ENCODE assay signal across 1 cellular context in the genomic region with DNA sequence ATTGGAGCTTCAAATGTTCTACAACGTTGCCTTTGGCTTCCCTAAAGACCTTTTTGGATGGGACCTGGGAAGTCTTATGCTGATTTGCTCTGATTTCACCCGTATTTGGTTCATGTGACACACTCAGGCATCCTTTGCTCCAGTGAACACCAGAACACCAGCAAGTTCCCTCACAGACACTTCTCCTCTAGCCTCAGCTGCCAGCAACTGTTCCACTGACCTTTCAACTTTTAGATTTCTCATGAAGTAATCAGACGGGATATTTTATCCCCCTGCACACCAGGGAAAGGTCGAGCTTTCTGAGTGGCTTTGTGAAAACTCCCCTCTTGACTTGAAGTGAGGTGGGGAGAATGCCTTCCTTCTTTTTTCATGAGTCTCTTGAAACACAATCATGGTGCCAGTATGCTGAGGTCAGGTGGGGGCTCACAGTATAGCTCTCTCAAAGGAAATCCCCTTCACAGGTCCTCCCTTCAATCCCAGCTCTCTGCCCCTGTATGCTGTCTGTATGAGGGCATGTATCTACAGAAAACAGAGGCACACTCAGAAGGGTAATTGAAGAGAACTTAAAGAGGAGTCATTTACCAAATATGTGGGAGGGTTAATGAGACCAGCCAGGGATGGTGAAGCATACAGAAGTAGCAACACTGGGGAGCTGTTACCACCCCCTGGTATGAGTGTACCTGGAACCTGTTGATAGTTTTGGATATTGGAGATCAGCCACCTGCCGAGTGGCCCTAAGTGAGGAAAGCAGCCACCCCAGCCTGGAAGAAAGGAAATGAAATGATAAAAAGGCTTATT.
TF ChIP-seq lines count a peak whose summit lies in the region.

No MANE protein-coding gene starts in this region.

TF ChIP-seq in WTC11, 78 proteins besides CTCF, POLR2A, EP300 and RAD21 (continued from another document):
- TF ChIP-seq, protein P1, sequence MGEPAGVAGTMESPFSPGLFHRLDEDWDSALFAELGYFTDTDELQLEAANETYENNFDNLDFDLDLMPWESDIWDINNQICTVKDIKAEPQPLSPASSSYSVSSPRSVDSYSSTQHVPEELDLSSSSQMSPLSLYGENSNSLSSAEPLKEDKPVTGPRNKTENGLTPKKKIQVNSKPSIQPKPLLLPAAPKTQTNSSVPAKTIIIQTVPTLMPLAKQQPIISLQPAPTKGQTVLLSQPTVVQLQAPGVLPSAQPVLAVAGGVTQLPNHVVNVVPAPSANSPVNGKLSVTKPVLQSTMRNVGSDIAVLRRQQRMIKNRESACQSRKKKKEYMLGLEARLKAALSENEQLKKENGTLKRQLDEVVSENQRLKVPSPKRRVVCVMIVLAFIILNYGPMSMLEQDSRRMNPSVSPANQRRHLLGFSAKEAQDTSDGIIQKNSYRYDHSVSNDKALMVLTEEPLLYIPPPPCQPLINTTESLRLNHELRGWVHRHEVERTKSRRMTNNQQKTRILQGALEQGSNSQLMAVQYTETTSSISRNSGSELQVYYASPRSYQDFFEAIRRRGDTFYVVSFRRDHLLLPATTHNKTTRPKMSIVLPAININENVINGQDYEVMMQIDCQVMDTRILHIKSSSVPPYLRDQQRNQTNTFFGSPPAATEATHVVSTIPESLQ (CRISPR knock-in tag; IDR thresholded peaks at IDR 0.05), result no peak
- TF ChIP-seq TEAD4 (CRISPR knock-in tag; IDR thresholded peaks at IDR 0.05) (no peak), ZNF263 (CRISPR knock-in tag; IDR thresholded peaks at IDR 0.05; ENCODE audit: low read depth) (no peak), CREB1 (CRISPR knock-in tag; IDR thresholded peaks at IDR 0.05) (no peak), SMAD4 (CRISPR knock-in tag; IDR thresholded peaks at IDR 0.05) (no peak), ZNF138 (CRISPR knock-in tag; conservative IDR thresholded peaks at IDR 0.05) (no peak), ZNF416 (CRISPR knock-in tag; IDR thresholded peaks at IDR 0.05) (no peak)
- TF ChIP-seq, protein P2, sequence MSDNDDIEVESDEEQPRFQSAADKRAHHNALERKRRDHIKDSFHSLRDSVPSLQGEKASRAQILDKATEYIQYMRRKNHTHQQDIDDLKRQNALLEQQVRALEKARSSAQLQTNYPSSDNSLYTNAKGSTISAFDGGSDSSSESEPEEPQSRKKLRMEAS (CRISPR knock-in tag; IDR thresholded peaks at IDR 0.05), result no peak
- TF ChIP-seq, protein P3, sequence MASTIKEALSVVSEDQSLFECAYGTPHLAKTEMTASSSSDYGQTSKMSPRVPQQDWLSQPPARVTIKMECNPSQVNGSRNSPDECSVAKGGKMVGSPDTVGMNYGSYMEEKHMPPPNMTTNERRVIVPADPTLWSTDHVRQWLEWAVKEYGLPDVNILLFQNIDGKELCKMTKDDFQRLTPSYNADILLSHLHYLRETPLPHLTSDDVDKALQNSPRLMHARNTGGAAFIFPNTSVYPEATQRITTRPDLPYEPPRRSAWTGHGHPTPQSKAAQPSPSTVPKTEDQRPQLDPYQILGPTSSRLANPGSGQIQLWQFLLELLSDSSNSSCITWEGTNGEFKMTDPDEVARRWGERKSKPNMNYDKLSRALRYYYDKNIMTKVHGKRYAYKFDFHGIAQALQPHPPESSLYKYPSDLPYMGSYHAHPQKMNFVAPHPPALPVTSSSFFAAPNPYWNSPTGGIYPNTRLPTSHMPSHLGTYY (CRISPR knock-in tag; IDR thresholded peaks at IDR 0.05), result no peak
- TF ChIP-seq, protein P4, sequence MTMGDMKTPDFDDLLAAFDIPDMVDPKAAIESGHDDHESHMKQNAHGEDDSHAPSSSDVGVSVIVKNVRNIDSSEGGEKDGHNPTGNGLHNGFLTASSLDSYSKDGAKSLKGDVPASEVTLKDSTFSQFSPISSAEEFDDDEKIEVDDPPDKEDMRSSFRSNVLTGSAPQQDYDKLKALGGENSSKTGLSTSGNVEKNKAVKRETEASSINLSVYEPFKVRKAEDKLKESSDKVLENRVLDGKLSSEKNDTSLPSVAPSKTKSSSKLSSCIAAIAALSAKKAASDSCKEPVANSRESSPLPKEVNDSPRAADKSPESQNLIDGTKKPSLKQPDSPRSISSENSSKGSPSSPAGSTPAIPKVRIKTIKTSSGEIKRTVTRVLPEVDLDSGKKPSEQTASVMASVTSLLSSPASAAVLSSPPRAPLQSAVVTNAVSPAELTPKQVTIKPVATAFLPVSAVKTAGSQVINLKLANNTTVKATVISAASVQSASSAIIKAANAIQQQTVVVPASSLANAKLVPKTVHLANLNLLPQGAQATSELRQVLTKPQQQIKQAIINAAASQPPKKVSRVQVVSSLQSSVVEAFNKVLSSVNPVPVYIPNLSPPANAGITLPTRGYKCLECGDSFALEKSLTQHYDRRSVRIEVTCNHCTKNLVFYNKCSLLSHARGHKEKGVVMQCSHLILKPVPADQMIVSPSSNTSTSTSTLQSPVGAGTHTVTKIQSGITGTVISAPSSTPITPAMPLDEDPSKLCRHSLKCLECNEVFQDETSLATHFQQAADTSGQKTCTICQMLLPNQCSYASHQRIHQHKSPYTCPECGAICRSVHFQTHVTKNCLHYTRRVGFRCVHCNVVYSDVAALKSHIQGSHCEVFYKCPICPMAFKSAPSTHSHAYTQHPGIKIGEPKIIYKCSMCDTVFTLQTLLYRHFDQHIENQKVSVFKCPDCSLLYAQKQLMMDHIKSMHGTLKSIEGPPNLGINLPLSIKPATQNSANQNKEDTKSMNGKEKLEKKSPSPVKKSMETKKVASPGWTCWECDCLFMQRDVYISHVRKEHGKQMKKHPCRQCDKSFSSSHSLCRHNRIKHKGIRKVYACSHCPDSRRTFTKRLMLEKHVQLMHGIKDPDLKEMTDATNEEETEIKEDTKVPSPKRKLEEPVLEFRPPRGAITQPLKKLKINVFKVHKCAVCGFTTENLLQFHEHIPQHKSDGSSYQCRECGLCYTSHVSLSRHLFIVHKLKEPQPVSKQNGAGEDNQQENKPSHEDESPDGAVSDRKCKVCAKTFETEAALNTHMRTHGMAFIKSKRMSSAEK (CRISPR knock-in tag; IDR thresholded peaks at IDR 0.05; ENCODE audit: borderline replicate concordance), result no peak
- TF ChIP-seq, protein P5, sequence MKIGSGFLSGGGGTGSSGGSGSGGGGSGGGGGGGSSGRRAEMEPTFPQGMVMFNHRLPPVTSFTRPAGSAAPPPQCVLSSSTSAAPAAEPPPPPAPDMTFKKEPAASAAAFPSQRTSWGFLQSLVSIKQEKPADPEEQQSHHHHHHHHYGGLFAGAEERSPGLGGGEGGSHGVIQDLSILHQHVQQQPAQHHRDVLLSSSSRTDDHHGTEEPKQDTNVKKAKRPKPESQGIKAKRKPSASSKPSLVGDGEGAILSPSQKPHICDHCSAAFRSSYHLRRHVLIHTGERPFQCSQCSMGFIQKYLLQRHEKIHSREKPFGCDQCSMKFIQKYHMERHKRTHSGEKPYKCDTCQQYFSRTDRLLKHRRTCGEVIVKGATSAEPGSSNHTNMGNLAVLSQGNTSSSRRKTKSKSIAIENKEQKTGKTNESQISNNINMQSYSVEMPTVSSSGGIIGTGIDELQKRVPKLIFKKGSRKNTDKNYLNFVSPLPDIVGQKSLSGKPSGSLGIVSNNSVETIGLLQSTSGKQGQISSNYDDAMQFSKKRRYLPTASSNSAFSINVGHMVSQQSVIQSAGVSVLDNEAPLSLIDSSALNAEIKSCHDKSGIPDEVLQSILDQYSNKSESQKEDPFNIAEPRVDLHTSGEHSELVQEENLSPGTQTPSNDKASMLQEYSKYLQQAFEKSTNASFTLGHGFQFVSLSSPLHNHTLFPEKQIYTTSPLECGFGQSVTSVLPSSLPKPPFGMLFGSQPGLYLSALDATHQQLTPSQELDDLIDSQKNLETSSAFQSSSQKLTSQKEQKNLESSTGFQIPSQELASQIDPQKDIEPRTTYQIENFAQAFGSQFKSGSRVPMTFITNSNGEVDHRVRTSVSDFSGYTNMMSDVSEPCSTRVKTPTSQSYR (CRISPR knock-in tag; IDR thresholded peaks at IDR 0.05), result no peak
- TF ChIP-seq, protein P6, sequence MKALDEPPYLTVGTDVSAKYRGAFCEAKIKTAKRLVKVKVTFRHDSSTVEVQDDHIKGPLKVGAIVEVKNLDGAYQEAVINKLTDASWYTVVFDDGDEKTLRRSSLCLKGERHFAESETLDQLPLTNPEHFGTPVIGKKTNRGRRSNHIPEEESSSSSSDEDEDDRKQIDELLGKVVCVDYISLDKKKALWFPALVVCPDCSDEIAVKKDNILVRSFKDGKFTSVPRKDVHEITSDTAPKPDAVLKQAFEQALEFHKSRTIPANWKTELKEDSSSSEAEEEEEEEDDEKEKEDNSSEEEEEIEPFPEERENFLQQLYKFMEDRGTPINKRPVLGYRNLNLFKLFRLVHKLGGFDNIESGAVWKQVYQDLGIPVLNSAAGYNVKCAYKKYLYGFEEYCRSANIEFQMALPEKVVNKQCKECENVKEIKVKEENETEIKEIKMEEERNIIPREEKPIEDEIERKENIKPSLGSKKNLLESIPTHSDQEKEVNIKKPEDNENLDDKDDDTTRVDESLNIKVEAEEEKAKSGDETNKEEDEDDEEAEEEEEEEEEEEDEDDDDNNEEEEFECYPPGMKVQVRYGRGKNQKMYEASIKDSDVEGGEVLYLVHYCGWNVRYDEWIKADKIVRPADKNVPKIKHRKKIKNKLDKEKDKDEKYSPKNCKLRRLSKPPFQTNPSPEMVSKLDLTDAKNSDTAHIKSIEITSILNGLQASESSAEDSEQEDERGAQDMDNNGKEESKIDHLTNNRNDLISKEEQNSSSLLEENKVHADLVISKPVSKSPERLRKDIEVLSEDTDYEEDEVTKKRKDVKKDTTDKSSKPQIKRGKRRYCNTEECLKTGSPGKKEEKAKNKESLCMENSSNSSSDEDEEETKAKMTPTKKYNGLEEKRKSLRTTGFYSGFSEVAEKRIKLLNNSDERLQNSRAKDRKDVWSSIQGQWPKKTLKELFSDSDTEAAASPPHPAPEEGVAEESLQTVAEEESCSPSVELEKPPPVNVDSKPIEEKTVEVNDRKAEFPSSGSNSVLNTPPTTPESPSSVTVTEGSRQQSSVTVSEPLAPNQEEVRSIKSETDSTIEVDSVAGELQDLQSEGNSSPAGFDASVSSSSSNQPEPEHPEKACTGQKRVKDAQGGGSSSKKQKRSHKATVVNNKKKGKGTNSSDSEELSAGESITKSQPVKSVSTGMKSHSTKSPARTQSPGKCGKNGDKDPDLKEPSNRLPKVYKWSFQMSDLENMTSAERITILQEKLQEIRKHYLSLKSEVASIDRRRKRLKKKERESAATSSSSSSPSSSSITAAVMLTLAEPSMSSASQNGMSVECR (CRISPR knock-in tag; IDR thresholded peaks at IDR 0.05; ENCODE audit: borderline replicate concordance), result no peak
TF ChIP-seq in WTC11: peak in this region for 0.
